1 cellular context compared by ENCODE assay signal in genomic region chr14:59301354-59301753, GRCh38.
TF ChIP-seq lines count a peak whose summit lies in the region.

No MANE protein-coding gene starts in this region.

TF ChIP-seq in HepG2, 621 proteins besides CTCF, POLR2A, EP300 and RAD21 (continued from another document and continues in another):
- no peak for TF ChIP-seq KIAA2018 (CRISPR knock-in tag; IDR thresholded peaks at IDR 0.05; ENCODE audit: borderline replicate concordance)
- no peak for TF ChIP-seq ZBTB46 (CRISPR knock-in tag; IDR thresholded peaks at IDR 0.05; ENCODE audit: borderline replicate concordance)
- TF ChIP-seq MYNN (CRISPR knock-in tag; IDR thresholded peaks at IDR 0.05; ENCODE audit: low read depth), result no peak
- peak; percentile 75 for TF ChIP-seq SALL1 (CRISPR knock-in tag; IDR thresholded peaks at IDR 0.05)
- TF ChIP-seq SOX5 (CRISPR knock-in tag; IDR thresholded peaks at IDR 0.05; ENCODE audit: borderline replicate concordance), result peak; percentile 49; the same call in 1 of the 2 replicates
- TF ChIP-seq SAP130 (CRISPR knock-in tag; IDR thresholded peaks at IDR 0.05; ENCODE audit: low read depth), result peak; percentile 53; the same call in 1 of the 2 replicates
- peak; percentile 43; the same call in 1 of the 2 replicates for TF ChIP-seq HOXA3 (CRISPR knock-in tag; IDR thresholded peaks at IDR 0.05)
- TF ChIP-seq ZBTB42 (CRISPR knock-in tag; IDR thresholded peaks at IDR 0.05), result peak; percentile 74; the same call in 1 of the 2 replicates
- TF ChIP-seq ETV5 (CRISPR knock-in tag; IDR thresholded peaks at IDR 0.05; ENCODE audit: borderline replicate concordance), result peak; percentile 83; the same call in 1 of the 2 replicates
- TF ChIP-seq ZNF879 (CRISPR knock-in tag; IDR thresholded peaks at IDR 0.05), result no peak
- TF ChIP-seq FOXA3 (CRISPR knock-in tag; IDR thresholded peaks at IDR 0.05), result peak; percentile 69
- TF ChIP-seq, protein P1, sequence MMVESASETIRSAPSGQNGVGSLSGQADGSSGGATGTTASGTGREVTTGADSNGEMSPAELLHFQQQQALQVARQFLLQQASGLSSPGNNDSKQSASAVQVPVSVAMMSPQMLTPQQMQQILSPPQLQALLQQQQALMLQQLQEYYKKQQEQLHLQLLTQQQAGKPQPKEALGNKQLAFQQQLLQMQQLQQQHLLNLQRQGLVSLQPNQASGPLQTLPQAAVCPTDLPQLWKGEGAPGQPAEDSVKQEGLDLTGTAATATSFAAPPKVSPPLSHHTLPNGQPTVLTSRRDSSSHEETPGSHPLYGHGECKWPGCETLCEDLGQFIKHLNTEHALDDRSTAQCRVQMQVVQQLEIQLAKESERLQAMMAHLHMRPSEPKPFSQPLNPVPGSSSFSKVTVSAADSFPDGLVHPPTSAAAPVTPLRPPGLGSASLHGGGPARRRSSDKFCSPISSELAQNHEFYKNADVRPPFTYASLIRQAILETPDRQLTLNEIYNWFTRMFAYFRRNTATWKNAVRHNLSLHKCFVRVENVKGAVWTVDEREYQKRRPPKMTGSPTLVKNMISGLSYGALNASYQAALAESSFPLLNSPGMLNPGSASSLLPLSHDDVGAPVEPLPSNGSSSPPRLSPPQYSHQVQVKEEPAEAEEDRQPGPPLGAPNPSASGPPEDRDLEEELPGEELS (CRISPR knock-in tag; IDR thresholded peaks at IDR 0.05), result peak; percentile 69; the same call in 1 of the 2 replicates
- 0 out of 2 replicates have a peak, but pooled peaks have one; percentile 54 for TF ChIP-seq ERF (CRISPR knock-in tag; IDR thresholded peaks at IDR 0.05)
- TF ChIP-seq, protein P2, sequence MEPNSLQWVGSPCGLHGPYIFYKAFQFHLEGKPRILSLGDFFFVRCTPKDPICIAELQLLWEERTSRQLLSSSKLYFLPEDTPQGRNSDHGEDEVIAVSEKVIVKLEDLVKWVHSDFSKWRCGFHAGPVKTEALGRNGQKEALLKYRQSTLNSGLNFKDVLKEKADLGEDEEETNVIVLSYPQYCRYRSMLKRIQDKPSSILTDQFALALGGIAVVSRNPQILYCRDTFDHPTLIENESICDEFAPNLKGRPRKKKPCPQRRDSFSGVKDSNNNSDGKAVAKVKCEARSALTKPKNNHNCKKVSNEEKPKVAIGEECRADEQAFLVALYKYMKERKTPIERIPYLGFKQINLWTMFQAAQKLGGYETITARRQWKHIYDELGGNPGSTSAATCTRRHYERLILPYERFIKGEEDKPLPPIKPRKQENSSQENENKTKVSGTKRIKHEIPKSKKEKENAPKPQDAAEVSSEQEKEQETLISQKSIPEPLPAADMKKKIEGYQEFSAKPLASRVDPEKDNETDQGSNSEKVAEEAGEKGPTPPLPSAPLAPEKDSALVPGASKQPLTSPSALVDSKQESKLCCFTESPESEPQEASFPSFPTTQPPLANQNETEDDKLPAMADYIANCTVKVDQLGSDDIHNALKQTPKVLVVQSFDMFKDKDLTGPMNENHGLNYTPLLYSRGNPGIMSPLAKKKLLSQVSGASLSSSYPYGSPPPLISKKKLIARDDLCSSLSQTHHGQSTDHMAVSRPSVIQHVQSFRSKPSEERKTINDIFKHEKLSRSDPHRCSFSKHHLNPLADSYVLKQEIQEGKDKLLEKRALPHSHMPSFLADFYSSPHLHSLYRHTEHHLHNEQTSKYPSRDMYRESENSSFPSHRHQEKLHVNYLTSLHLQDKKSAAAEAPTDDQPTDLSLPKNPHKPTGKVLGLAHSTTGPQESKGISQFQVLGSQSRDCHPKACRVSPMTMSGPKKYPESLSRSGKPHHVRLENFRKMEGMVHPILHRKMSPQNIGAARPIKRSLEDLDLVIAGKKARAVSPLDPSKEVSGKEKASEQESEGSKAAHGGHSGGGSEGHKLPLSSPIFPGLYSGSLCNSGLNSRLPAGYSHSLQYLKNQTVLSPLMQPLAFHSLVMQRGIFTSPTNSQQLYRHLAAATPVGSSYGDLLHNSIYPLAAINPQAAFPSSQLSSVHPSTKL (CRISPR knock-in tag; IDR thresholded peaks at IDR 0.05), result peak; percentile 70
- no peak for TF ChIP-seq FOSL1 (CRISPR knock-in tag; IDR thresholded peaks at IDR 0.05; ENCODE audit: borderline replicate concordance)
- peak; percentile 75 for TF ChIP-seq MAFF (IDR thresholded peaks at IDR 0.05; ENCODE audit: low read depth, low read length)
- TF ChIP-seq MEF2D (CRISPR knock-in tag; IDR thresholded peaks at IDR 0.05), result peak; percentile 56; the same call in 1 of the 2 replicates
- TF ChIP-seq SOX13 (IDR thresholded peaks at IDR 0.05), result 0 out of 2 replicates have a peak, but pooled peaks have one; percentile 31
- TF ChIP-seq SOX13 (CRISPR knock-in tag; conservative IDR thresholded peaks at IDR 0.05 in 1 of 2, IDR thresholded peaks at IDR 0.05 in 1 of 2), result peak in 1 of 2 experiments; percentile 44; a peak in 1 of 4 replicates
- no peak for TF ChIP-seq HIVEP1 (CRISPR knock-in tag; IDR thresholded peaks at IDR 0.05)
- peak; percentile 53; the same call in 1 of the 2 replicates for TF ChIP-seq ELF1 (CRISPR knock-in tag; IDR thresholded peaks at IDR 0.05)
- no peak for TF ChIP-seq FOXO4 (CRISPR knock-in tag; conservative IDR thresholded peaks at IDR 0.05)
- TF ChIP-seq GATAD2A (CRISPR knock-in tag; IDR thresholded peaks at IDR 0.05), result peak; percentile 22; the same call in 1 of the 2 replicates
- 0 out of 2 replicates have a peak, but pooled peaks have one; percentile 32 for TF ChIP-seq MIXL1 (CRISPR knock-in tag; IDR thresholded peaks at IDR 0.05)
- TF ChIP-seq CEBPG (CRISPR knock-in tag; IDR thresholded peaks at IDR 0.05), result peak; percentile 42; the same call in 1 of the 2 replicates
- TF ChIP-seq, protein P3, sequence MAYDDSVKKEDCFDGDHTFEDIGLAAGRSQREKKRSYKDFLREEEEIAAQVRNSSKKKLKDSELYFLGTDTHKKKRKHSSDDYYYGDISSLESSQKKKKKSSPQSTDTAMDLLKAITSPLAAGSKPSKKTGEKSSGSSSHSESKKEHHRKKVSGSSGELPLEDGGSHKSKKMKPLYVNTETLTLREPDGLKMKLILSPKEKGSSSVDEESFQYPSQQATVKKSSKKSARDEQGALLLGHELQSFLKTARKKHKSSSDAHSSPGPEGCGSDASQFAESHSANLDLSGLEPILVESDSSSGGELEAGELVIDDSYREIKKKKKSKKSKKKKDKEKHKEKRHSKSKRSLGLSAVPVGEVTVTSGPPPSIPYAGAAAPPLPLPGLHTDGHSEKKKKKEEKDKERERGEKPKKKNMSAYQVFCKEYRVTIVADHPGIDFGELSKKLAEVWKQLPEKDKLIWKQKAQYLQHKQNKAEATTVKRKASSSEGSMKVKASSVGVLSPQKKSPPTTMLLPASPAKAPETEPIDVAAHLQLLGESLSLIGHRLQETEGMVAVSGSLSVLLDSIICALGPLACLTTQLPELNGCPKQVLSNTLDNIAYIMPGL (CRISPR knock-in tag; IDR thresholded peaks at IDR 0.05; ENCODE audit: borderline replicate concordance in 1 of 2, low read depth in 1 of 2), result peak in 1 of 2 experiments; percentile 31; a peak in 1 of 4 replicates
- TF ChIP-seq FOXO1 (CRISPR knock-in tag; IDR thresholded peaks at IDR 0.05), result peak; percentile 50; the same call in 1 of the 2 replicates
- peak; percentile 48; the same call in 1 of the 2 replicates for TF ChIP-seq FOXJ3 (CRISPR knock-in tag; IDR thresholded peaks at IDR 0.05; ENCODE audit: borderline replicate concordance)
- TF ChIP-seq DPF2 (CRISPR knock-in tag; IDR thresholded peaks at IDR 0.05; ENCODE audit: borderline replicate concordance, low read depth), result 0 out of 2 replicates have a peak, but pooled peaks have one; percentile 53
- TF ChIP-seq, protein P4, sequence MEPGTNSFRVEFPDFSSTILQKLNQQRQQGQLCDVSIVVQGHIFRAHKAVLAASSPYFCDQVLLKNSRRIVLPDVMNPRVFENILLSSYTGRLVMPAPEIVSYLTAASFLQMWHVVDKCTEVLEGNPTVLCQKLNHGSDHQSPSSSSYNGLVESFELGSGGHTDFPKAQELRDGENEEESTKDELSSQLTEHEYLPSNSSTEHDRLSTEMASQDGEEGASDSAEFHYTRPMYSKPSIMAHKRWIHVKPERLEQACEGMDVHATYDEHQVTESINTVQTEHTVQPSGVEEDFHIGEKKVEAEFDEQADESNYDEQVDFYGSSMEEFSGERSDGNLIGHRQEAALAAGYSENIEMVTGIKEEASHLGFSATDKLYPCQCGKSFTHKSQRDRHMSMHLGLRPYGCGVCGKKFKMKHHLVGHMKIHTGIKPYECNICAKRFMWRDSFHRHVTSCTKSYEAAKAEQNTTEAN (CRISPR knock-in tag; conservative IDR thresholded peaks at IDR 0.05), result peak; percentile 58; the same call in 1 of the 2 replicates
- peak; percentile 30; the same call in 1 of the 2 replicates for TF ChIP-seq HOMEZ (CRISPR knock-in tag; IDR thresholded peaks at IDR 0.05; ENCODE audit: low read depth)
- no peak for TF ChIP-seq TAF15 (IDR thresholded peaks at IDR 0.05; ENCODE audit: low read depth, low read length, poor library complexity, severe bottlenecking)
- peak; percentile 57; the same call in 1 of the 2 replicates for TF ChIP-seq ZNF292 (CRISPR knock-in tag; IDR thresholded peaks at IDR 0.05; ENCODE audit: borderline replicate concordance, low read depth)
- peak; percentile 52; the same call in 1 of the 2 replicates for TF ChIP-seq PPARG (CRISPR knock-in tag; conservative IDR thresholded peaks at IDR 0.05)
